Comparison of ENCODE assay signal across 1 cellular context in the genomic region with DNA sequence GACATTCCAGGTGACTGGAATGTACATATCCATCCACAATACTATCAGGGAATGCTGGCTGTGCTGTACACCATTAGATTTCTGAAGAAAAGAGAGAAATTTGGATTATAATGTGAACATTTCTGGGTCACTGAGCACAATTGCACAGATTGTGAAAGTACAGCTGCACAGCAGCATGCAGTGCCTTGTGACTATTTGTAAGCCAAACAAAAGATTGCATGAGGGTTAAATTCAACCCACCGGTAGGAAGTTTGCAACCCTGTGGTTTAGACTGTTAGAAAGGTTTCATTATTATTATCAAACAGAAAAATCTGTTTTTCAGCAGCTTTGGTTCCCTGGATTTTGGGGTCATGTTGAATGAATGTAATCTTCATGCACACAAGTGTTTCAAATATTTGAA.
TF ChIP-seq lines count a peak whose summit lies in the region.

No MANE protein-coding gene starts in this region.

TF ChIP-seq in GM23338, 12 proteins besides CTCF, POLR2A, EP300 and RAD21 (continued from another document):
- TF ChIP-seq ZNF462 (CRISPR knock-in tag; IDR thresholded peaks at IDR 0.05) (no peak), JUNB (IDR thresholded peaks at IDR 0.05; ENCODE audit: unreplicated experiment) (no peak), NANOG (IDR thresholded peaks at IDR 0.05; ENCODE audit: borderline replicate concordance) (no peak), EZH2phosphoT487 (IDR thresholded peaks at IDR 0.05; ENCODE audit: unreplicated experiment) (no peak), ZNF331 (CRISPR knock-in tag; IDR thresholded peaks at IDR 0.05; ENCODE audit: low read depth) (no peak), CREB1 (CRISPR knock-in tag; IDR thresholded peaks at IDR 0.05; ENCODE audit: low read depth) (no peak)
